2 cellular contexts compared by ENCODE assay signal in the genomic region with DNA sequence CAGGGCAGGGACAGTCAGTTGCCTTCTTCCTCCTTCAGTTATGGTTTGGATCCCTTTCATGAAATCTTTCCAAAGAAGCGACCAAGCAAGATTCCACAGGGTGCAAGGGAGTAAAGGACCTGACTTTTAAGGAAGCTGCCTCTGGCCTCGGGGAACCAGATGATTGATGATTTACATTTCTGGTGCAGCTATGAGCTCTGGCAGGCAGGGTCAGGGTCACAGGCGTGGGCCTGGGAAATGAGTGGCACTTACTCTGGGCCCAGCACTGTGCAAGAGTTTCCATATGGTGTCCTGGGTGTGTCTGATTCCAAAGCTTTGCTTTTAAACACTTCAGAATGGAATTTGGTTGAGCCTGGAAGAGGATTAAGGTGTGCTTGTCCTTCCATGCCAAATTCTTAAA.
A peak's percentile ranks its signal among the peaks of the same experiment; 100 is the strongest.
TF ChIP-seq lines count a peak whose summit lies in the region.

No MANE protein-coding gene starts in this region.

TF ChIP-seq in SK-N-SH, 30 proteins besides CTCF, POLR2A, EP300 and RAD21:
- TF ChIP-seq PBX3 (IDR thresholded peaks at IDR 0.05) = 0 out of 2 replicates have a peak, but pooled peaks have one; percentile 17
- no peak for TF ChIP-seq MEF2A (IDR thresholded peaks at IDR 0.05; ENCODE audit: borderline replicate concordance, low read depth)
- TF ChIP-seq EZH2phosphoT487 (IDR thresholded peaks at IDR 0.05; ENCODE audit: borderline replicate concordance, low read depth) = no peak
TF ChIP-seq in SK-N-SH: peak in this region for 1.

TF ChIP-seq in SK-N-SH treated with all-trans-retinoic acid at 6 μM for 48 hours, 23 proteins besides CTCF, POLR2A, EP300 and RAD21:
- no peak for TF ChIP-seq PPARA (CRISPR knock-in tag; IDR thresholded peaks at IDR 0.05; ENCODE audit: borderline replicate concordance)
- TF ChIP-seq, protein P1, sequence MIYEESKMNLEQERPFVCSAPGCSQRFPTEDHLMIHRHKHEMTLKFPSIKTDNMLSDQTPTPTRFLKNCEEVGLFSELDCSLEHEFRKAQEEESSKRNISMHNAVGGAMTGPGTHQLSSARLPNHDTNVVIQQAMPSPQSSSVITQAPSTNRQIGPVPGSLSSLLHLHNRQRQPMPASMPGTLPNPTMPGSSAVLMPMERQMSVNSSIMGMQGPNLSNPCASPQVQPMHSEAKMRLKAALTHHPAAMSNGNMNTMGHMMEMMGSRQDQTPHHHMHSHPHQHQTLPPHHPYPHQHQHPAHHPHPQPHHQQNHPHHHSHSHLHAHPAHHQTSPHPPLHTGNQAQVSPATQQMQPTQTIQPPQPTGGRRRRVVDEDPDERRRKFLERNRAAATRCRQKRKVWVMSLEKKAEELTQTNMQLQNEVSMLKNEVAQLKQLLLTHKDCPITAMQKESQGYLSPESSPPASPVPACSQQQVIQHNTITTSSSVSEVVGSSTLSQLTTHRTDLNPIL (CRISPR knock-in tag; IDR thresholded peaks at IDR 0.05; ENCODE audit: low read depth) = no peak
- TF ChIP-seq BACH2 (CRISPR knock-in tag; IDR thresholded peaks at IDR 0.05; ENCODE audit: borderline replicate concordance) = no peak
- TF ChIP-seq OSR1 (CRISPR knock-in tag; IDR thresholded peaks at IDR 0.05) = no peak
- TF ChIP-seq CSDC2 (CRISPR knock-in tag; IDR thresholded peaks at IDR 0.05) = no peak
- TF ChIP-seq ISL1 (CRISPR knock-in tag; IDR thresholded peaks at IDR 0.05) = no peak
- no peak for TF ChIP-seq TCF4 (CRISPR knock-in tag; IDR thresholded peaks at IDR 0.05; ENCODE audit: borderline replicate concordance)
- TF ChIP-seq ARNTL (CRISPR knock-in tag; IDR thresholded peaks at IDR 0.05; ENCODE audit: borderline replicate concordance, low read depth) = no peak
- no peak for TF ChIP-seq ZFP30 (CRISPR knock-in tag; IDR thresholded peaks at IDR 0.05)
- TF ChIP-seq ZNF565 (CRISPR knock-in tag; conservative IDR thresholded peaks at IDR 0.05; ENCODE audit: low read depth) = no peak
- no peak for TF ChIP-seq CSRNP3 (CRISPR knock-in tag; IDR thresholded peaks at IDR 0.05)
- no peak for TF ChIP-seq ZC3H10 (CRISPR knock-in tag; IDR thresholded peaks at IDR 0.05)
- no peak for TF ChIP-seq ZNF8 (CRISPR knock-in tag; IDR thresholded peaks at IDR 0.05)
- TF ChIP-seq ZNF70 (CRISPR knock-in tag; IDR thresholded peaks at IDR 0.05) = no peak
- no peak for TF ChIP-seq ESRRG (CRISPR knock-in tag; IDR thresholded peaks at IDR 0.05)
